In the genomic region with DNA sequence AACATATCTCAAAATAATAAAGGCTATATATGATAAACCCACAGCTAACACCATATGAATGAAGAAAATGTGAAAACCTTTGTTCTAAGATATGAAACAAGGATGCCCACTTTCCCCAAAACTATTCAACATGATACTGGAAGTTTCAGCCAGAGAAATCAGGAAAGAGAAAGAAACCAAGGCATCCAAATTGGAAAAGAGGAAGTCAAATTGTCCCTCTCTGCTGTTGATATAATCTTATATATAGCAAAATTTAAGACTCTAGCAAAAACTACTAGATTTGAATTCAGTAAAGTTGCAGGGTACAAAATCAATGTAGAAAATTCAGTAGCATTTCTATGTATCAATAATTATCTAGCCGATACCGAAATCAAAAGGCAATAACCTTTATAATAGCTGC, we compare ENCODE assay signal across 12 cellular contexts. TPM values are rescaled to one million over a fixed set of nuclear protein-coding genes. Genes with fewer than 3 reads are reported as not detected.
"Had no signal": no experiment of that assay in that cellular context is flagged by ENCODE, and none has a peak within 500 bp of the region (broad histone marks: within the 10 kb centered on the region; RNA-seq: fewer than 3 reads in every experiment).

No MANE protein-coding gene starts in this region.

- ATAC-seq: GM23338, HCT116 had no signal

- H3K36me3 ChIP-seq: HAP-1 had no signal

- H3K4me1 ChIP-seq: HAP-1 had no signal

- H3K4me2 ChIP-seq: GM23338 had no signal

- H3K9me3 ChIP-seq: HAP-1 had no signal

- H3K9ac ChIP-seq: GM23248 had no signal

- DNase-seq: GM23248, GOT3, H7, H9, HCEC 1CT, HFFc6 had no signal

- FAIRE-seq: H1, H54 had no signal

- H3K4me3 ChIP-seq: GM23248, GM23338, HAP-1 had no signal

- H2AFZ ChIP-seq: GM23248, GM23338 had no signal

- H3K27ac ChIP-seq: GM23248 had no signal

RNA-seq across cellular contexts. Expression of a gene that starts 4.3 kb away (rescaled TPM):
- total RNA-seq: GM23248, GM23338, H1, H4, H7, H9, HFFc6 had no signal
- polyA plus RNA-seq: GM23248, GM23338, H1 had no signal

RNA-seq across cellular contexts. Expression of a gene that starts 21.0 kb away (rescaled TPM):
- total RNA-seq: GM23248, GM23338, H1, H4, H7, H9, HFFc6 had no signal
- polyA plus RNA-seq: GM23248, GM23338, H1 had no signal

RNA-seq across cellular contexts. Expression of a gene that starts 30.4 kb away (rescaled TPM):
- total RNA-seq: GM23248, GM23338, H1, H4, H7, H9, HFFc6 had no signal
- polyA plus RNA-seq: GM23248, GM23338, H1 had no signal

RNA-seq across cellular contexts. Expression of a gene that starts 46.5 kb away (rescaled TPM):
- total RNA-seq: GM23248, GM23338, H4, H7, H9, HFFc6 had no signal
- polyA plus RNA-seq: GM23248, GM23338, H1 had no signal
